18 cellular contexts compared by ENCODE assay signal in genomic region chr14:102417118-102417517, GRCh38.
"Had no signal": no experiment of that assay in that cellular context is flagged by ENCODE, and none has a peak within 500 bp of the region (broad histone marks: within the 10 kb centered on the region; RNA-seq: fewer than 3 reads in every experiment).

No MANE protein-coding gene starts in this region.

- H3K27me3 Mint-ChIP-seq: activated naive CD8-positive, alpha-beta T cell treated with anti-CD3 and anti-CD28 coated beads for 36 hours; activated T-helper 17 cell treated with anti-CD3 and anti-CD28 coated beads, Interleukin-2, amount 50 U/mL, for 72 hours; natural killer cell treated with Interleukin-12 subunit alpha and Interleukin-12 subunit beta and Interleukin-15 and Interleukin-18, amount 100 ng/mL, for 72 hours; type B pancreatic cell had no signal

- ATAC-seq: activated T-helper 17 cell treated with anti-CD3 and anti-CD28 coated beads, Interleukin-2, amount 50 U/mL, for 72 hours; body of pancreas; natural killer cell treated with Interleukin-12 subunit alpha and Interleukin-12 subunit beta and Interleukin-15 and Interleukin-18, amount 100 ng/mL, for 72 hours; stimulated activated naive CD8-positive, alpha-beta T cell treated with anti-CD3 and anti-CD28 coated beads, Interleukin-15, Interleukin-2, amounts not matched to agents 100 U/mL and 50 U/mL, for 24 hours had no signal

- H3K27me3 ChIP-seq: body of pancreas, colonic mucosa, testis had no signal

- H3K36me3 Mint-ChIP-seq: activated naive CD8-positive, alpha-beta T cell treated with anti-CD3 and anti-CD28 coated beads for 36 hours; natural killer cell treated with Interleukin-12 subunit alpha and Interleukin-12 subunit beta and Interleukin-15 and Interleukin-18, amount 100 ng/mL, for 72 hours had no signal

- H3K9me3 Mint-ChIP-seq: activated naive CD8-positive, alpha-beta T cell treated with anti-CD3 and anti-CD28 coated beads for 36 hours; activated T-helper 17 cell treated with anti-CD3 and anti-CD28 coated beads, Interleukin-2, amount 50 U/mL, for 72 hours; natural killer cell treated with Interleukin-12 subunit alpha and Interleukin-12 subunit beta and Interleukin-15 and Interleukin-18, amount 100 ng/mL, for 72 hours; T-helper 1 cell treated with Interleukin-12 subunit alpha and Interleukin-12 subunit beta and Interleukin-4 antibody, amounts not matched to agents 30 μg/mL and 1 μg/mL, for 36 hours; type B pancreatic cell had no signal

- H3K4me3 Mint-ChIP-seq: activated naive CD8-positive, alpha-beta T cell treated with anti-CD3 and anti-CD28 coated beads for 36 hours; activated T-helper 17 cell treated with anti-CD3 and anti-CD28 coated beads, Interleukin-2, amount 50 U/mL, for 72 hours; natural killer cell treated with Interleukin-12 subunit alpha and Interleukin-12 subunit beta and Interleukin-15 and Interleukin-18, amount 100 ng/mL, for 72 hours; T-helper 1 cell treated with Interleukin-12 subunit alpha and Interleukin-12 subunit beta and Interleukin-4 antibody, amounts not matched to agents 30 μg/mL and 1 μg/mL, for 36 hours; type B pancreatic cell had no signal

- DNase-seq: activated CD4-positive, alpha-beta T cell treated with anti-CD3 and anti-CD28 coated beads for 1 hour; activated naive CD4-positive, alpha-beta T cell; activated naive CD8-positive, alpha-beta T cell treated with anti-CD3 and anti-CD28 coated beads for 36 hours; activated T-cell treated with anti-CD3 and anti-CD28 coated beads for 4 hours; amniotic stem cell; body of pancreas; central memory CD4-positive, alpha-beta T cell; colonic mucosa; erythroblast; islet precursor cell; lower lobe of right lung; stimulated activated naive CD8-positive, alpha-beta T cell treated with anti-CD3 and anti-CD28 coated beads, Interleukin-15, Interleukin-2, amounts not matched to agents 100 U/mL and 50 U/mL, for 24 hours; testis had no signal

- H3K9me3 ChIP-seq: body of pancreas, colonic mucosa, lower lobe of right lung, testis had no signal

- H3K4me1 ChIP-seq: body of pancreas, colonic mucosa, lower lobe of right lung, testis had no signal

- H3K4me1 Mint-ChIP-seq: activated naive CD8-positive, alpha-beta T cell treated with anti-CD3 and anti-CD28 coated beads for 36 hours; activated T-helper 17 cell treated with anti-CD3 and anti-CD28 coated beads, Interleukin-2, amount 50 U/mL, for 72 hours had no signal

- H3K4me3 ChIP-seq: body of pancreas, colonic mucosa, lower lobe of right lung, testis had no signal

- H3K27ac Mint-ChIP-seq: activated naive CD8-positive, alpha-beta T cell treated with anti-CD3 and anti-CD28 coated beads for 36 hours; activated T-helper 17 cell treated with anti-CD3 and anti-CD28 coated beads, Interleukin-2, amount 50 U/mL, for 72 hours; natural killer cell treated with Interleukin-12 subunit alpha and Interleukin-12 subunit beta and Interleukin-15 and Interleukin-18, amount 100 ng/mL, for 72 hours; T-helper 1 cell treated with Interleukin-12 subunit alpha and Interleukin-12 subunit beta and Interleukin-4 antibody, amounts not matched to agents 30 μg/mL and 1 μg/mL, for 36 hours; type B pancreatic cell had no signal

- H3K36me3 ChIP-seq: colonic mucosa had no signal

- H3K27ac ChIP-seq: body of pancreas, colonic mucosa, lower lobe of right lung, testis, VCaP had no signal
